7 cellular contexts compared by ENCODE assay signal in genomic region chr14:53929871-53930685, GRCh38. TPM values are rescaled to one million over a fixed set of nuclear protein-coding genes. Genes with fewer than 3 reads are reported as not detected.
DNase-seq lines count a peak whose midpoint lies in the region; ATAC-seq and TF ChIP-seq lines count a peak whose summit lies in the region.

No MANE protein-coding gene starts in this region.

- H3K4me1 ChIP-seq in lower lobe of right lung (peaks cover 2% of the 10 kb centered on the region), SJCRH30 (peaks cover 19% of the 10 kb centered on the region)

- no peak for TF ChIP-seq EP300 in Ishikawa (IDR thresholded peaks at IDR 0.05; ENCODE audit: borderline replicate concordance)

- peak; percentile 43 for TF ChIP-seq CTCF in lower lobe of right lung (IDR thresholded peaks at IDR 0.05)

- H3K27ac ChIP-seq in lower lobe of right lung: no peak overlapping the region
- H3K27ac ChIP-seq in SJCRH30: no peak overlapping the region

- DNase-seq in ELF-1 (ENCODE audit: low read depth, low spot score): peak; percentile 68
- DNase-seq in activated T-cell treated with anti-CD3 and anti-CD28 coated beads, Interleukin-2, amount 50 U/mL, for 72 hours: peak; percentile 39 to 42
- DNase-seq in lower lobe of right lung: no peak
- DNase-seq in SJCRH30: no peak
- DNase-seq in NCI-H2196 treated with DMSO at 0.1 percent for 48 hours (lab: John Stamatoyannopoulos, UW; ENCODE audit: unreplicated experiment): no peak

- TF ChIP-seq RAD21 in Ishikawa (IDR thresholded peaks at IDR 0.05; ENCODE audit: low read depth): peak; percentile 75

- H3K9me3 Mint-ChIP-seq in activated T-cell treated with anti-CD3 and anti-CD28 coated beads, Interleukin-2, amount 50 U/mL, for 72 hours: no peaks in the 10 kb centered on the region

- H3K9me3 ChIP-seq in lower lobe of right lung (no peaks in the 10 kb centered on the region), SJCRH30 (replicated peaks) (no peaks in the 10 kb centered on the region; the same call in 1 of the 2 replicates)

- no peaks in the 10 kb centered on the region for H3K36me3 ChIP-seq in lower lobe of right lung
- no peaks in the 10 kb centered on the region for H3K36me3 ChIP-seq in SJCRH30

- H3K27me3 ChIP-seq in lower lobe of right lung (ENCODE audit: low read depth) (no peaks in the 10 kb centered on the region), SJCRH30 (no peaks in the 10 kb centered on the region)

- H3K27ac Mint-ChIP-seq in activated T-cell treated with anti-CD3 and anti-CD28 coated beads, Interleukin-2, amount 50 U/mL, for 72 hours: no peak overlapping the region

- no peaks in the 10 kb centered on the region for H3K36me3 Mint-ChIP-seq in activated T-cell treated with anti-CD3 and anti-CD28 coated beads, Interleukin-2, amount 50 U/mL, for 72 hours (ENCODE audit: insufficient read depth in 2 of 2)

- no peak for ATAC-seq in activated T-cell treated with anti-CD3 and anti-CD28 coated beads, Interleukin-2, amount 50 U/mL, for 72 hours (replicated peaks in 1 of 2)
- ATAC-seq in lower lobe of right lung (peak in 1 of 2 donors; percentile 54), GM19328 (IDR thresholded peaks at IDR 0.05; ENCODE audit: unreplicated experiment) (no peak)

- peaks cover 5% of the 10 kb centered on the region for H3K27me3 Mint-ChIP-seq in activated T-cell treated with anti-CD3 and anti-CD28 coated beads, Interleukin-2, amount 50 U/mL, for 72 hours (ENCODE audit: low read depth)

- H3K4me3 Mint-ChIP-seq in activated T-cell treated with anti-CD3 and anti-CD28 coated beads, Interleukin-2, amount 50 U/mL, for 72 hours: no peak overlapping the region

- H3K4me3 ChIP-seq in lower lobe of right lung (no peak overlapping the region), SJCRH30 (no peak overlapping the region)

- intact Hi-C loops in lower lobe of right lung (cut with DNase I): no loop called here

- no peaks in the 10 kb centered on the region for H3K4me1 Mint-ChIP-seq in activated T-cell treated with anti-CD3 and anti-CD28 coated beads, Interleukin-2, amount 50 U/mL, for 72 hours (ENCODE audit: low read depth)

TF ChIP-seq in Ishikawa, 13 proteins besides CTCF, POLR2A, EP300 and RAD21:
- no peak for TF ChIP-seq YY1 (IDR thresholded peaks at IDR 0.05; ENCODE audit: low read depth)
- no peak for TF ChIP-seq CEBPB (IDR thresholded peaks at IDR 0.05)
- no peak for TF ChIP-seq FOXM1 (IDR thresholded peaks at IDR 0.05; ENCODE audit: borderline replicate concordance, low read depth)
- TF ChIP-seq, protein P1, sequence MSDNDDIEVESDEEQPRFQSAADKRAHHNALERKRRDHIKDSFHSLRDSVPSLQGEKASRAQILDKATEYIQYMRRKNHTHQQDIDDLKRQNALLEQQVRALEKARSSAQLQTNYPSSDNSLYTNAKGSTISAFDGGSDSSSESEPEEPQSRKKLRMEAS (IDR thresholded peaks at IDR 0.05): no peak
- TF ChIP-seq CREB1 (IDR thresholded peaks at IDR 0.05; ENCODE audit: low read depth): no peak
- TF ChIP-seq, protein P2, sequence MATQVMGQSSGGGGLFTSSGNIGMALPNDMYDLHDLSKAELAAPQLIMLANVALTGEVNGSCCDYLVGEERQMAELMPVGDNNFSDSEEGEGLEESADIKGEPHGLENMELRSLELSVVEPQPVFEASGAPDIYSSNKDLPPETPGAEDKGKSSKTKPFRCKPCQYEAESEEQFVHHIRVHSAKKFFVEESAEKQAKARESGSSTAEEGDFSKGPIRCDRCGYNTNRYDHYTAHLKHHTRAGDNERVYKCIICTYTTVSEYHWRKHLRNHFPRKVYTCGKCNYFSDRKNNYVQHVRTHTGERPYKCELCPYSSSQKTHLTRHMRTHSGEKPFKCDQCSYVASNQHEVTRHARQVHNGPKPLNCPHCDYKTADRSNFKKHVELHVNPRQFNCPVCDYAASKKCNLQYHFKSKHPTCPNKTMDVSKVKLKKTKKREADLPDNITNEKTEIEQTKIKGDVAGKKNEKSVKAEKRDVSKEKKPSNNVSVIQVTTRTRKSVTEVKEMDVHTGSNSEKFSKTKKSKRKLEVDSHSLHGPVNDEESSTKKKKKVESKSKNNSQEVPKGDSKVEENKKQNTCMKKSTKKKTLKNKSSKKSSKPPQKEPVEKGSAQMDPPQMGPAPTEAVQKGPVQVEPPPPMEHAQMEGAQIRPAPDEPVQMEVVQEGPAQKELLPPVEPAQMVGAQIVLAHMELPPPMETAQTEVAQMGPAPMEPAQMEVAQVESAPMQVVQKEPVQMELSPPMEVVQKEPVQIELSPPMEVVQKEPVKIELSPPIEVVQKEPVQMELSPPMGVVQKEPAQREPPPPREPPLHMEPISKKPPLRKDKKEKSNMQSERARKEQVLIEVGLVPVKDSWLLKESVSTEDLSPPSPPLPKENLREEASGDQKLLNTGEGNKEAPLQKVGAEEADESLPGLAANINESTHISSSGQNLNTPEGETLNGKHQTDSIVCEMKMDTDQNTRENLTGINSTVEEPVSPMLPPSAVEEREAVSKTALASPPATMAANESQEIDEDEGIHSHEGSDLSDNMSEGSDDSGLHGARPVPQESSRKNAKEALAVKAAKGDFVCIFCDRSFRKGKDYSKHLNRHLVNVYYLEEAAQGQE (IDR thresholded peaks at IDR 0.05; ENCODE audit: low read depth): no peak

RNA-seq across cellular contexts. Expression of gene BMP4, which starts 26.5 kb away (rescaled TPM):
- total RNA-seq in activated T-cell treated with anti-CD3 and anti-CD28 coated beads, Interleukin-2, amount 50 U/mL, for 72 hours: under 1 TPM in 1 of 2 donors, not detected in 1; 0.21 TPM
- 11.5 TPM for total RNA-seq in lower lobe of right lung
- total RNA-seq in SJCRH30 (2014; rRNA removed; shearing (Covaris generic)): 42.5 and 42.9 TPM in 2 replicates

Comparison
In these comparisons a context has a peak if more than half of its experiments do, and no peak if none do; other contexts are left out.
1. DNase-seq: peak in ELF-1 (single experiment) and activated T-cell treated with anti-CD3 and anti-CD28 coated beads, Interleukin-2, amount 50 U/mL, for 72 hours (2 of 2); none in lower lobe of right lung (single experiment), SJCRH30 (0 of 2) and NCI-H2196 treated with DMSO at 0.1 percent for 48 hours (single experiment).
2. RNA of gene BMP4, which starts 26.5 kb away (total RNA-seq): 42.5 to 42.9 TPM in SJCRH30 and 11.5 TPM in lower lobe of right lung (single experiment); 0.21 TPM in activated T-cell treated with anti-CD3 and anti-CD28 coated beads, Interleukin-2, amount 50 U/mL, for 72 hours; every median in the first group is over 10 times any median in the second.